ENCODE assay signal across 8 cellular contexts in the genomic region with DNA sequence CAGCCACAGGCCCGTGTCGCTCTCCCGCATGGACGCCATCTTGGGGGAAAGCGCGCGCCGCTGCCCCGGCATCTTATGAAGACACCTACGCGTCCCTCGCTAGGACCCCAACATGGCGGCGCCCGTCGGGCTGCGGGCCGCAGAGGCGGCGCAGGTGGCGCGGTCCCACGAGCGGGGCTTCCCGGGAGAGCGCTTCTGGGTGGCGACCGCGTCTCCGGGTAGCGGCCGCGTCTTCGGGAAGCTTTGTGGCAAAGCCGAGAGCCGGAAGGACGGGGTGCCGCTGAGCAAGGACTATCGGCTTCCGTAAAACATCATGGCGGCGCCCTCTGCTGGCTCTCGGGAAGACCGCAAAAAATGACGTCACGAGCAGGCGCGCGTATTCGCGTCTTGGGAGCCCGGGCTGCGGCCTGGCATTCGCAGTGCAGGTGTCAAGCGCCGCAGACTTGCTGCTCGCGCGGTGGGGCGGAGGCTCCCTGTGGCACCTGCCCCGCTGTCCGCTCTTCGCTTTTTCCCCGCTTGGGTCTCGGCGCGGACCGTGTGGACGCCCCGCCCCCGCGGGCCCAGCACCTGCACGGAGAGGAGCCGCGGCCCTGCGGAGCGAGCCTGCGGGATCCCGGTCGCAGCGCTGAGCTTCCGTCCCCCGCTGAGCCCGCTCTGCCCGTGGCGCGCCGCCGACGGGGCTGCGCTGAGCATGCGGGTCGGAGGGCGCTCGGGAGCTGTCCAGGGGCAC. TPM values are rescaled to one million over a fixed set of nuclear protein-coding genes. Genes with fewer than 3 reads are reported as not detected.
DNase-seq lines count a peak whose midpoint lies in the region; ATAC-seq and TF ChIP-seq lines count a peak whose summit lies in the region.

A gene (minus strand): TSS at position 54 of the 730 bp plus-strand sequence. CDS start 15 bp downstream, at position 39.

- ATAC-seq in GM19351 (IDR thresholded peaks at IDR 0.05; ENCODE audit: unreplicated experiment) (peak; percentile 82), HG03520 (IDR thresholded peaks at IDR 0.05; ENCODE audit: unreplicated experiment) (peak; percentile 80), left lobe of liver (peak; percentile 89)

- DNase-seq in NCI-H526 treated with DMSO at 0.1 percent for 48 hours (lab: John Stamatoyannopoulos, UW) (peak; percentile 93), dedifferentiated amniotic fluid mesenchymal stem cell (ENCODE audit: extremely low spot score) (peak; percentile 93), left lobe of liver (ENCODE audit: low spot score) (peak; percentile 97)
- peak; percentile 96 for DNase-seq in activated CD4-positive, alpha-beta T cell treated with anti-CD3 and anti-CD28 coated beads, Interleukin-2, amount 50 U/mL, for 1 hour
- DNase-seq in stimulated activated CD4-positive, alpha-beta T cell treated with anti-CD3 and anti-CD28 coated beads, Interleukin-2, amount 100 ng/mL, for 24 hours = peak; percentile 95

- no peak for TF ChIP-seq CTCF in C4-2B (conservative IDR thresholded peaks at IDR 0.05)

- H3K27ac ChIP-seq in C4-2B = peak within 1 kb of the TSS; percentile 97

RNA-seq across cellular contexts. Expression of the gene that starts here (rescaled TPM):
- total RNA-seq in left lobe of liver = 11.2 TPM

Comparison
In these comparisons a context has a peak if more than half of its experiments do, and no peak if none do; other contexts are left out.
1. Peak in every context shown above with its lines: DNase-seq, ATAC-seq and H3K27ac ChIP-seq.